In genomic region chr5:42591026-42591425, GRCh38 we compare ENCODE assay signal across 14 cellular contexts.
DNase-seq lines count a peak whose midpoint lies in the region; ATAC-seq and TF ChIP-seq lines count a peak whose summit lies in the region.
"Had no signal": no experiment of that assay in that cellular context is flagged by ENCODE, and none has a peak within 500 bp of the region (broad histone marks: within the 10 kb centered on the region; RNA-seq: fewer than 3 reads in every experiment).

No MANE protein-coding gene starts in this region.

- H3K9me3 ChIP-seq in Loucy (ENCODE audit: insufficient read depth, low read depth, low read length) = no peaks in the 10 kb centered on the region
- no peaks in the 10 kb centered on the region for H3K9me3 ChIP-seq in mesodermal cell (ENCODE audit: control insufficient read depth, low read length)
- no peaks in the 10 kb centered on the region for H3K9me3 ChIP-seq in PC-3 (ENCODE audit: low read length)

- H3K36me3 ChIP-seq in Loucy (ENCODE audit: insufficient read depth, low read length) = no peaks in the 10 kb centered on the region
- no peaks in the 10 kb centered on the region for H3K36me3 ChIP-seq in mesodermal cell (ENCODE audit: control insufficient read depth, insufficient read depth, low read length)
- H3K36me3 ChIP-seq in PC-3 (ENCODE audit: low read depth, low read length) = no peaks in the 10 kb centered on the region

- H3K79me2 ChIP-seq in Loucy (ENCODE audit: insufficient read depth, low read length) (no peaks in the 10 kb centered on the region), PC-3 (ENCODE audit: low read length) (no peaks in the 10 kb centered on the region)

- H3K27ac ChIP-seq in mesodermal cell (ENCODE audit: low read depth, low read length, severe bottlenecking) (peak overlapping the region; percentile 66), PC-3 (ENCODE audit: low read length) (no peak overlapping the region)

- no peak overlapping the region for H3K4me3 Mint-ChIP-seq in stimulated activated effector memory CD8-positive, alpha-beta T cell treated with anti-CD3 and anti-CD28 coated beads, Interleukin-12 subunit alpha, Interleukin-12 subunit beta, amount 100 ng/mL, for 72 hours
- no peak overlapping the region for H3K4me3 Mint-ChIP-seq in activated T-helper 1 cell treated with anti-CD3 and anti-CD28 coated beads, Interleukin-12 subunit alpha, Interleukin-12 subunit beta, Interleukin-2, Interleukin-4 antibody, amounts not matched to agents 30 ng/mL and 10 ng/mL and 1 ng/mL, durations not matched to agents 14 hours and 24 hours and 36 hours
- H3K4me3 Mint-ChIP-seq: CD8-positive, alpha-beta T cell had no signal

- DNase-seq in fibroblast of the aortic adventitia (ENCODE audit: low read depth) = peak; percentile 56
- no peak for DNase-seq in stimulated activated effector memory CD8-positive, alpha-beta T cell treated with anti-CD3 and anti-CD28 coated beads, Interleukin-12 subunit alpha, Interleukin-12 subunit beta, amount 100 ng/mL, for 72 hours (ENCODE audit: low spot score in 2 of 2)
- DNase-seq in PC-3 = no peak
- DNase-seq in HuH-7 (ENCODE audit: low spot score) = no peak
- DNase-seq in activated T-cell treated with anti-CD3 and anti-CD28 coated beads for 4 hours = no peak
- no peak for DNase-seq in activated T-helper 1 cell treated with anti-CD3 and anti-CD28 coated beads, Interleukin-12 subunit alpha, Interleukin-12 subunit beta, Interleukin-2, Interleukin-4 antibody, amounts not matched to agents 30 ng/mL and 10 ng/mL and 1 ng/mL, durations not matched to agents 14 hours and 24 hours and 36 hours (ENCODE audit: low spot score)
- DNase-seq: activated CD8-positive, alpha-beta memory T cell treated with anti-CD3 and anti-CD28 coated beads for 24 hours; activated naive CD4-positive, alpha-beta T cell treated with anti-CD3 and anti-CD28 coated beads, Interleukin-2, amount 50 U/mL, for 16 hours; CD8-positive, alpha-beta T cell; dermis blood vessel endothelial cell; NCI-H2081 had no signal

- peak; percentile 24 for ATAC-seq in stimulated activated effector memory CD8-positive, alpha-beta T cell treated with anti-CD3 and anti-CD28 coated beads, Interleukin-12 subunit alpha, Interleukin-12 subunit beta, amount 100 ng/mL, for 72 hours
- ATAC-seq in PC-3 = no peak
- ATAC-seq: CD8-positive, alpha-beta T cell had no signal

- POLR2A ChIA-PET in PC-3 (lab: Charles Lee; ENCODE audit: unreplicated experiment) = no interaction called here

- H3F3A ChIP-seq in Loucy (ENCODE audit: low read depth) (no peaks in the 10 kb centered on the region), PC-3 (ENCODE audit: low read length, unreplicated experiment) (no peaks in the 10 kb centered on the region)

- H3K4me3 ChIP-seq in Loucy (ENCODE audit: low read length, poor library complexity, severe bottlenecking) (peak overlapping the region; percentile 34), fibroblast of the aortic adventitia (ENCODE audit: low read depth, low read length) (no peak overlapping the region), mesodermal cell (ENCODE audit: extremely low read depth, insufficient read depth, low read length, poor library complexity, severe bottlenecking) (no peak overlapping the region), PC-3 (ENCODE audit: low read length) (no peak overlapping the region)

- CTCF ChIA-PET in PC-3 (lab: Charles Lee) = no interaction called here

- intact Hi-C loops in PC-3 (cut with micrococcal nuclease) = no loop called here
- intact Hi-C loops in activated T-helper 1 cell treated with anti-CD3 and anti-CD28 coated beads, Interleukin-12 subunit alpha, Interleukin-12 subunit beta, Interleukin-2, Interleukin-4 antibody, amounts not matched to agents 30 ng/mL and 10 ng/mL and 1 ng/mL, durations not matched to agents 14 hours and 24 hours and 36 hours (cut with micrococcal nuclease) = loop anchor here (10.0 kb wide), 1 partner anchor 1374 kb away; no protein-coding TSS in a partner anchor

- TF ChIP-seq CTCF in Loucy (conservative IDR thresholded peaks at IDR 0.05; ENCODE audit: low read length) (no peak), fibroblast of the aortic adventitia (IDR thresholded peaks at IDR 0.05; ENCODE audit: insufficient read depth, low read length) (no peak), PC-3 (conservative IDR thresholded peaks at IDR 0.05; ENCODE audit: low read depth, low read length) (no peak)

- H3K4me1 Mint-ChIP-seq in stimulated activated effector memory CD8-positive, alpha-beta T cell treated with anti-CD3 and anti-CD28 coated beads, Interleukin-12 subunit alpha, Interleukin-12 subunit beta, amount 100 ng/mL, for 72 hours = no peaks in the 10 kb centered on the region
- no peaks in the 10 kb centered on the region for H3K4me1 Mint-ChIP-seq in activated T-helper 1 cell treated with anti-CD3 and anti-CD28 coated beads, Interleukin-12 subunit alpha, Interleukin-12 subunit beta, Interleukin-2, Interleukin-4 antibody, amounts not matched to agents 30 ng/mL and 10 ng/mL and 1 ng/mL, durations not matched to agents 14 hours and 24 hours and 36 hours (ENCODE audit: low read depth)

- no TSS peak for BruUV-seq in PC-3 (replicated peaks; lab: Mats Ljungman, UMichigan)

- H3K27me3 Mint-ChIP-seq in activated T-helper 1 cell treated with anti-CD3 and anti-CD28 coated beads, Interleukin-12 subunit alpha, Interleukin-12 subunit beta, Interleukin-2, Interleukin-4 antibody, amounts not matched to agents 30 ng/mL and 10 ng/mL and 1 ng/mL, durations not matched to agents 14 hours and 24 hours and 36 hours (ENCODE audit: insufficient read depth) = peaks cover 15% of the 10 kb centered on the region

- H3K27ac Mint-ChIP-seq in stimulated activated effector memory CD8-positive, alpha-beta T cell treated with anti-CD3 and anti-CD28 coated beads, Interleukin-12 subunit alpha, Interleukin-12 subunit beta, amount 100 ng/mL, for 72 hours = no peak overlapping the region
- no peak overlapping the region for H3K27ac Mint-ChIP-seq in activated T-helper 1 cell treated with anti-CD3 and anti-CD28 coated beads, Interleukin-12 subunit alpha, Interleukin-12 subunit beta, Interleukin-2, Interleukin-4 antibody, amounts not matched to agents 30 ng/mL and 10 ng/mL and 1 ng/mL, durations not matched to agents 14 hours and 24 hours and 36 hours
- H3K27ac Mint-ChIP-seq: CD8-positive, alpha-beta T cell; IgD-negative memory B cell had no signal

- H3K4me2 ChIP-seq in Loucy (ENCODE audit: low read depth, low read length, poor library complexity, severe bottlenecking) = peak overlapping the region; percentile 61
- H3K4me2 ChIP-seq in PC-3 (ENCODE audit: low read length) = no peak overlapping the region

- H3K9me2 ChIP-seq in Loucy (replicated peaks; ENCODE audit: low read depth, low read length) (no peaks in the 10 kb centered on the region), PC-3 (replicated peaks; ENCODE audit: low read length) (no peaks in the 10 kb centered on the region)

- H3K36me3 Mint-ChIP-seq in stimulated activated effector memory CD8-positive, alpha-beta T cell treated with anti-CD3 and anti-CD28 coated beads, Interleukin-12 subunit alpha, Interleukin-12 subunit beta, amount 100 ng/mL, for 72 hours = no peaks in the 10 kb centered on the region
- no peaks in the 10 kb centered on the region for H3K36me3 Mint-ChIP-seq in activated T-helper 1 cell treated with anti-CD3 and anti-CD28 coated beads, Interleukin-12 subunit alpha, Interleukin-12 subunit beta, Interleukin-2, Interleukin-4 antibody, amounts not matched to agents 30 ng/mL and 10 ng/mL and 1 ng/mL, durations not matched to agents 14 hours and 24 hours and 36 hours (ENCODE audit: low read depth)
- H3K36me3 Mint-ChIP-seq: CD8-positive, alpha-beta T cell had no signal

- H3K9ac ChIP-seq in Loucy (ENCODE audit: low read depth, low read length, poor library complexity, severe bottlenecking) (no peak overlapping the region), PC-3 (ENCODE audit: low read length) (no peak overlapping the region)

- no peaks in the 10 kb centered on the region for H4K20me1 ChIP-seq in Loucy (ENCODE audit: insufficient read depth, low read length, poor library complexity, severe bottlenecking)
- H4K20me1 ChIP-seq in PC-3 (ENCODE audit: low read length) = no peaks in the 10 kb centered on the region

- WGBS in mesodermal cell (ENCODE audit: insufficient coverage in 2 of 2), 2 experiments = 67 to 73% methylated on average over 7 of the region's 7 CpGs

- H3K9me3 Mint-ChIP-seq in stimulated activated effector memory CD8-positive, alpha-beta T cell treated with anti-CD3 and anti-CD28 coated beads, Interleukin-12 subunit alpha, Interleukin-12 subunit beta, amount 100 ng/mL, for 72 hours = no peaks in the 10 kb centered on the region
- H3K9me3 Mint-ChIP-seq in activated T-helper 1 cell treated with anti-CD3 and anti-CD28 coated beads, Interleukin-12 subunit alpha, Interleukin-12 subunit beta, Interleukin-2, Interleukin-4 antibody, amounts not matched to agents 30 ng/mL and 10 ng/mL and 1 ng/mL, durations not matched to agents 14 hours and 24 hours and 36 hours = no peaks in the 10 kb centered on the region
- H3K9me3 Mint-ChIP-seq: CD8-positive, alpha-beta T cell; IgD-negative memory B cell had no signal

- no peak overlapping the region for H2AFZ ChIP-seq in Loucy (ENCODE audit: low read length)
- no peak overlapping the region for H2AFZ ChIP-seq in PC-3 (ENCODE audit: low read length)

- H3K4me1 ChIP-seq in Loucy (ENCODE audit: insufficient read depth, low read length, poor library complexity, severe bottlenecking) (peaks cover 16% of the 10 kb centered on the region), mesodermal cell (ENCODE audit: control insufficient read depth, insufficient read depth, low read length, poor library complexity, severe bottlenecking) (peaks cover 10% of the 10 kb centered on the region), PC-3 (ENCODE audit: insufficient read depth, low read length) (no peaks in the 10 kb centered on the region)

- no peaks in the 10 kb centered on the region for H3K27me3 ChIP-seq in Loucy (ENCODE audit: insufficient read depth, low read length, poor library complexity, severe bottlenecking)
- no peaks in the 10 kb centered on the region for H3K27me3 ChIP-seq in PC-3 (ENCODE audit: low read length)
